Comparison of ENCODE assay signal across 20 cellular contexts in the genomic region with DNA sequence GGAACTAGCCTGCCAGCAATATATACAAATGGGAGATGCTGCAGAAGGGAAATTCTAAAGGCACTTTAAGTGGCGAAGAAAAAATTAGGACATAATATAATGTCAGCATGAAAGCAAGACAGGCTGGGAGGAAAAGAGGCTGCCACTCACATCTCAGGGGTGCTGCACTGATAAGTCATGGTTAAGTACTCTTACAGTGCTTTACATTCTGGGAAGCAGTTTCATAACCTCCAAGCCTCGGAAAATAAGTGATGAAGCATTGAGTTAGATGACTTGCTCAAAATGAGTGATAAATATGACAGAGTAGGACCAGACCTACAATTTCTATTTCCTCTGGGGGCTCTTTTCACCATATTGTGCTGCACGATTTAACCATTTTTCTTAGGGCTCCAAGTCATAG.
"Had no signal": no experiment of that assay in that cellular context is flagged by ENCODE, and none has a peak within 500 bp of the region (broad histone marks: within the 10 kb centered on the region; RNA-seq: fewer than 3 reads in every experiment).

No MANE protein-coding gene starts in this region.

- H3K27me3 ChIP-seq: heart left ventricle, neutrophil, right lobe of liver, stomach, transverse colon had no signal

- DNase-seq: effector CD4-positive, alpha-beta T cell; heart left ventricle; hippocampal formation; kidney glomerular epithelial cell; mesendoderm; naive B cell; nephron progenitor cell; psoas muscle; retina; right lobe of liver; stimulated activated CD4-positive, alpha-beta T cell treated with anti-CD3 and anti-CD28 coated beads, Interleukin-1b, Interleukin-23, amount 100 ng/mL, for 48 hours; stimulated activated CD4-positive, alpha-beta T cell treated with anti-CD3 and anti-CD28 coated beads, Interleukin-4, amount 100 ng/mL, for 4 hours; stimulated activated naive CD4-positive, alpha-beta T cell; stomach; substantia nigra; transverse colon had no signal

- ATAC-seq: esophagus mucosa, heart left ventricle, psoas muscle, right lobe of liver had no signal

- H3K9me3 ChIP-seq: heart left ventricle, neutrophil, psoas muscle, right lobe of liver, stomach, thoracic aorta, transverse colon had no signal

- H3K27ac ChIP-seq: coronary artery, heart left ventricle, neutrophil, psoas muscle, right lobe of liver, stomach, thoracic aorta, transverse colon had no signal

- H3K27me3 Mint-ChIP-seq: naive B cell had no signal

- H3K9me3 Mint-ChIP-seq: naive B cell, nephron progenitor cell had no signal

- H3K4me3 Mint-ChIP-seq: naive B cell, nephron progenitor cell had no signal

- H3K4me3 ChIP-seq: coronary artery, heart left ventricle, psoas muscle, right lobe of liver, stomach, thoracic aorta, transverse colon had no signal
